36 cellular contexts compared by ENCODE assay signal in the genomic region with DNA sequence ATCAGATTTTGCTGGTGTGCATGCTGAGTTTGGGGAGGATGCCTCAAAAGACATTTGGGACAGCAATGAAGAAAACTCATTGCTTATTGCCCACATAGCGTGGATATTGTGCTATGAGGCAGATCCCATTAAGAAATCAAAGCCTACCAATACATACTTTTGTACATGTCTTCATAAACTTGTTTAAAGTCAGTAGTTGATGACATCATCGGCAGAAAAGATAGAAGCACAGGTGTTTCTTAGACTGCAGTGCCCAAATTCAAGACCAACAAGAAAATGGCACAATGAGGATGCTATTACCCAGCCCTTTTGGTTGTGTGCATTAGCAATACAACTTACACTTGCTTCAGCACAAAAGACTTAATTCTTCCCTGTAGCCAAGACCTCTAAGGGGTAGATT.
"Had no signal": no experiment of that assay in that cellular context is flagged by ENCODE, and none has a peak within 500 bp of the region (broad histone marks: within the 10 kb centered on the region; RNA-seq: fewer than 3 reads in every experiment).

No MANE protein-coding gene starts in this region.

- H3K36me3 ChIP-seq: MG63 had no signal

- H3K27me3 ChIP-seq: MG63 had no signal

- H3K9me3 ChIP-seq: MG63 had no signal

- DNase-seq: Karpas-422, Kasumi-1, MG63, MM.1S, MV-4-11, NCI-H1048, NCI-H1092, NCI-H1092 treated with DMSO at 0.1 percent for 48 hours, NCI-H1105, NCI-H1105 treated with DMSO at 0.1 percent for 48 hours, NCI-H1417, NCI-H1417 treated with DMSO at 0.1 percent for 48 hours, NCI-H1436, NCI-H1436 treated with DMSO at 0.1 percent for 48 hours, NCI-H146, NCI-H1694, NCI-H1694 treated with DMSO at 0.1 percent for 48 hours, NCI-H187, NCI-H187 treated with DMSO at 0.1 percent for 48 hours, NCI-H1930, NCI-H2029, NCI-H2029 treated with DMSO at 0.1 percent for 48 hours, NCI-H2081, NCI-H2081 treated with DMSO at 0.1 percent for 48 hours, NCI-H2107, NCI-H2171, NCI-H2171 treated with DMSO at 0.1 percent for 48 hours, NCI-H2227 treated with DMSO at 0.1 percent for 48 hours, NCI-H226, NCI-H345, NCI-H446, NCI-H446 treated with DMSO at 0.1 percent for 48 hours, NCI-H510A, NCI-H510A treated with DMSO at 0.1 percent for 48 hours, NCI-H524, NCI-H524 treated with DMSO at 0.1 percent for 48 hours had no signal

- H3K4me3 ChIP-seq: MG63 had no signal
